In genomic region chr12:131362290-131363211, GRCh38 we compare ENCODE assay signal across 1 cellular context.
TF ChIP-seq lines count a peak whose summit lies in the region.

No MANE protein-coding gene starts in this region.

TF ChIP-seq in K562, 482 proteins besides CTCF, POLR2A, EP300 and RAD21 (continued from another document and continues in another):
- TF ChIP-seq ZBTB12 (CRISPR knock-in tag; IDR thresholded peaks at IDR 0.05), result peak; percentile 97
- TF ChIP-seq ZNF717 (CRISPR knock-in tag; IDR thresholded peaks at IDR 0.05), result peak; percentile 94
- no peak for TF ChIP-seq BRF1 (IDR thresholded peaks at IDR 0.05; ENCODE audit: borderline replicate concordance, extremely low read depth, insufficient read length)
- no peak for TF ChIP-seq FOXK1 (CRISPR knock-in tag; IDR thresholded peaks at IDR 0.05; ENCODE audit: borderline replicate concordance)
- peak in 1 of 2 experiments; percentile 100; a peak in 2 of 4 replicates for TF ChIP-seq MAZ (CRISPR knock-in tag; conservative IDR thresholded peaks at IDR 0.05 in 1 of 2, IDR thresholded peaks at IDR 0.05 in 1 of 2)
- no peak for TF ChIP-seq EP400 (IDR thresholded peaks at IDR 0.05)
- TF ChIP-seq ARID3A (IDR thresholded peaks at IDR 0.05; ENCODE audit: borderline replicate concordance, low read depth, low read length), result no peak
- peak; percentile 83 for TF ChIP-seq JUNB (CRISPR knock-in tag; conservative IDR thresholded peaks at IDR 0.05)
- 0 out of 2 replicates have a peak, but pooled peaks have one; percentile 26 for TF ChIP-seq NCOA1 (IDR thresholded peaks at IDR 0.05; ENCODE audit: low read depth)
- TF ChIP-seq, protein P1, sequence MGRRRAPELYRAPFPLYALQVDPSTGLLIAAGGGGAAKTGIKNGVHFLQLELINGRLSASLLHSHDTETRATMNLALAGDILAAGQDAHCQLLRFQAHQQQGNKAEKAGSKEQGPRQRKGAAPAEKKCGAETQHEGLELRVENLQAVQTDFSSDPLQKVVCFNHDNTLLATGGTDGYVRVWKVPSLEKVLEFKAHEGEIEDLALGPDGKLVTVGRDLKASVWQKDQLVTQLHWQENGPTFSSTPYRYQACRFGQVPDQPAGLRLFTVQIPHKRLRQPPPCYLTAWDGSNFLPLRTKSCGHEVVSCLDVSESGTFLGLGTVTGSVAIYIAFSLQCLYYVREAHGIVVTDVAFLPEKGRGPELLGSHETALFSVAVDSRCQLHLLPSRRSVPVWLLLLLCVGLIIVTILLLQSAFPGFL (CRISPR knock-in tag; IDR thresholded peaks at IDR 0.05), result no peak
- no peak for TF ChIP-seq POU5F1 (IDR thresholded peaks at IDR 0.05; ENCODE audit: borderline replicate concordance, low read depth, low read length, partially characterized antibody)
- peak; percentile 95 for TF ChIP-seq TAF7 (tag; IDR thresholded peaks at IDR 0.05)
- no peak for TF ChIP-seq ZBED1 (IDR thresholded peaks at IDR 0.05)
- TF ChIP-seq CHCHD3 (CRISPR knock-in tag; IDR thresholded peaks at IDR 0.05), result 0 out of 2 replicates have a peak, but pooled peaks have one; percentile 48
- TF ChIP-seq, protein P2, sequence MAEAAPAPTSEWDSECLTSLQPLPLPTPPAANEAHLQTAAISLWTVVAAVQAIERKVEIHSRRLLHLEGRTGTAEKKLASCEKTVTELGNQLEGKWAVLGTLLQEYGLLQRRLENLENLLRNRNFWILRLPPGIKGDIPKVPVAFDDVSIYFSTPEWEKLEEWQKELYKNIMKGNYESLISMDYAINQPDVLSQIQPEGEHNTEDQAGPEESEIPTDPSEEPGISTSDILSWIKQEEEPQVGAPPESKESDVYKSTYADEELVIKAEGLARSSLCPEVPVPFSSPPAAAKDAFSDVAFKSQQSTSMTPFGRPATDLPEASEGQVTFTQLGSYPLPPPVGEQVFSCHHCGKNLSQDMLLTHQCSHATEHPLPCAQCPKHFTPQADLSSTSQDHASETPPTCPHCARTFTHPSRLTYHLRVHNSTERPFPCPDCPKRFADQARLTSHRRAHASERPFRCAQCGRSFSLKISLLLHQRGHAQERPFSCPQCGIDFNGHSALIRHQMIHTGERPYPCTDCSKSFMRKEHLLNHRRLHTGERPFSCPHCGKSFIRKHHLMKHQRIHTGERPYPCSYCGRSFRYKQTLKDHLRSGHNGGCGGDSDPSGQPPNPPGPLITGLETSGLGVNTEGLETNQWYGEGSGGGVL (CRISPR knock-in tag; IDR thresholded peaks at IDR 0.05), result peak; percentile 93
- peak; percentile 99 for TF ChIP-seq ZNF165 (CRISPR knock-in tag; IDR thresholded peaks at IDR 0.05; ENCODE audit: borderline replicate concordance)
- no peak for TF ChIP-seq NRF1 (conservative IDR thresholded peaks at IDR 0.05 in 1 of 2, IDR thresholded peaks at IDR 0.05 in 1 of 2)
- TF ChIP-seq YBX1 (IDR thresholded peaks at IDR 0.05), result no peak
- TF ChIP-seq DNMT1 (IDR thresholded peaks at IDR 0.05), result no peak
- 0 out of 2 replicates have a peak, but pooled peaks have one; percentile 46 for TF ChIP-seq HES1 (IDR thresholded peaks at IDR 0.05; ENCODE audit: low read depth)
- no peak for TF ChIP-seq STAT5A (IDR thresholded peaks at IDR 0.05; ENCODE audit: borderline replicate concordance, low read length)
- TF ChIP-seq RBM34 (IDR thresholded peaks at IDR 0.05; ENCODE audit: borderline replicate concordance, insufficient read depth, low read length), result no peak
- TF ChIP-seq, protein P3, sequence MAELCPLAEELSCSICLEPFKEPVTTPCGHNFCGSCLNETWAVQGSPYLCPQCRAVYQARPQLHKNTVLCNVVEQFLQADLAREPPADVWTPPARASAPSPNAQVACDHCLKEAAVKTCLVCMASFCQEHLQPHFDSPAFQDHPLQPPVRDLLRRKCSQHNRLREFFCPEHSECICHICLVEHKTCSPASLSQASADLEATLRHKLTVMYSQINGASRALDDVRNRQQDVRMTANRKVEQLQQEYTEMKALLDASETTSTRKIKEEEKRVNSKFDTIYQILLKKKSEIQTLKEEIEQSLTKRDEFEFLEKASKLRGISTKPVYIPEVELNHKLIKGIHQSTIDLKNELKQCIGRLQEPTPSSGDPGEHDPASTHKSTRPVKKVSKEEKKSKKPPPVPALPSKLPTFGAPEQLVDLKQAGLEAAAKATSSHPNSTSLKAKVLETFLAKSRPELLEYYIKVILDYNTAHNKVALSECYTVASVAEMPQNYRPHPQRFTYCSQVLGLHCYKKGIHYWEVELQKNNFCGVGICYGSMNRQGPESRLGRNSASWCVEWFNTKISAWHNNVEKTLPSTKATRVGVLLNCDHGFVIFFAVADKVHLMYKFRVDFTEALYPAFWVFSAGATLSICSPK (IDR thresholded peaks at IDR 0.05; ENCODE audit: borderline replicate concordance), result no peak
- TF ChIP-seq ZNF239 (CRISPR knock-in tag; IDR thresholded peaks at IDR 0.05), result peak; percentile 97
- TF ChIP-seq ZNF77 (CRISPR knock-in tag; IDR thresholded peaks at IDR 0.05), result peak; percentile 82; the same call in 1 of the 2 replicates
- no peak for TF ChIP-seq YY1 (IDR thresholded peaks at IDR 0.05; ENCODE audit: borderline replicate concordance in 1 of 3, control insufficient read depth in 1 of 3, extremely low read depth in 1 of 3, insufficient read depth in 3 of 3, insufficient read length in 1 of 3, insufficient replicate concordance in 2 of 3, low read depth in 1 of 3, low read length in 2 of 3)
- peak; percentile 82; the same call in 1 of the 2 replicates for TF ChIP-seq GATAD2A (IDR thresholded peaks at IDR 0.05)
- no peak for TF ChIP-seq MIER1 (IDR thresholded peaks at IDR 0.05; ENCODE audit: low read depth)
- TF ChIP-seq, protein P4, sequence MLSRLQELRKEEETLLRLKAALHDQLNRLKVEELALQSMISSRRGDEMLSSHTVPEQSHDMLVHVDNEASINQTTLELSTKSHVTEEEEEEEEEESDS (CRISPR knock-in tag; IDR thresholded peaks at IDR 0.05), result peak; percentile 77
- peak; percentile 13 for TF ChIP-seq MEIS2 (IDR thresholded peaks at IDR 0.05; ENCODE audit: partially characterized antibody)
- TF ChIP-seq, protein P5, sequence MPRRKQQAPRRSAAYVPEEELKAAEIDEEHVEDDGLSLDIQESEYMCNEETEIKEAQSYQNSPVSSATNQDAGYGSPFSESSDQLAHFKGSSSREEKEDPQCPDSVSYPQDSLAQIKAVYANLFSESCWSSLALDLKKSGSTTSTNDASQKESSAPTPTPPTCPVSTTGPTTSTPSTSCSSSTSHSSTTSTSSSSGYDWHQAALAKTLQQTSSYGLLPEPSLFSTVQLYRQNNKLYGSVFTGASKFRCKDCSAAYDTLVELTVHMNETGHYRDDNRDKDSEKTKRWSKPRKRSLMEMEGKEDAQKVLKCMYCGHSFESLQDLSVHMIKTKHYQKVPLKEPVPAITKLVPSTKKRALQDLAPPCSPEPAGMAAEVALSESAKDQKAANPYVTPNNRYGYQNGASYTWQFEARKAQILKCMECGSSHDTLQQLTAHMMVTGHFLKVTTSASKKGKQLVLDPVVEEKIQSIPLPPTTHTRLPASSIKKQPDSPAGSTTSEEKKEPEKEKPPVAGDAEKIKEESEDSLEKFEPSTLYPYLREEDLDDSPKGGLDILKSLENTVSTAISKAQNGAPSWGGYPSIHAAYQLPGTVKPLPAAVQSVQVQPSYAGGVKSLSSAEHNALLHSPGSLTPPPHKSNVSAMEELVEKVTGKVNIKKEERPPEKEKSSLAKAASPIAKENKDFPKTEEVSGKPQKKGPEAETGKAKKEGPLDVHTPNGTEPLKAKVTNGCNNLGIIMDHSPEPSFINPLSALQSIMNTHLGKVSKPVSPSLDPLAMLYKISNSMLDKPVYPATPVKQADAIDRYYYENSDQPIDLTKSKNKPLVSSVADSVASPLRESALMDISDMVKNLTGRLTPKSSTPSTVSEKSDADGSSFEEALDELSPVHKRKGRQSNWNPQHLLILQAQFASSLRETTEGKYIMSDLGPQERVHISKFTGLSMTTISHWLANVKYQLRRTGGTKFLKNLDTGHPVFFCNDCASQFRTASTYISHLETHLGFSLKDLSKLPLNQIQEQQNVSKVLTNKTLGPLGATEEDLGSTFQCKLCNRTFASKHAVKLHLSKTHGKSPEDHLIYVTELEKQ (CRISPR knock-in tag; IDR thresholded peaks at IDR 0.05), result peak; percentile 99
- peak; percentile 98 for TF ChIP-seq PATZ1 (CRISPR knock-in tag; IDR thresholded peaks at IDR 0.05; ENCODE audit: borderline replicate concordance)
- TF ChIP-seq ZNF589 (CRISPR knock-in tag; IDR thresholded peaks at IDR 0.05; ENCODE audit: low read depth), result peak; percentile 100
- peak; percentile 82 for TF ChIP-seq FOSL1 (tag; conservative IDR thresholded peaks at IDR 0.05)
- TF ChIP-seq ATF7 (IDR thresholded peaks at IDR 0.05), result peak; percentile 28; the same call in 1 of the 2 replicates
- no peak for TF ChIP-seq ZNF431 (CRISPR knock-in tag; IDR thresholded peaks at IDR 0.05)
- TF ChIP-seq, protein P6, sequence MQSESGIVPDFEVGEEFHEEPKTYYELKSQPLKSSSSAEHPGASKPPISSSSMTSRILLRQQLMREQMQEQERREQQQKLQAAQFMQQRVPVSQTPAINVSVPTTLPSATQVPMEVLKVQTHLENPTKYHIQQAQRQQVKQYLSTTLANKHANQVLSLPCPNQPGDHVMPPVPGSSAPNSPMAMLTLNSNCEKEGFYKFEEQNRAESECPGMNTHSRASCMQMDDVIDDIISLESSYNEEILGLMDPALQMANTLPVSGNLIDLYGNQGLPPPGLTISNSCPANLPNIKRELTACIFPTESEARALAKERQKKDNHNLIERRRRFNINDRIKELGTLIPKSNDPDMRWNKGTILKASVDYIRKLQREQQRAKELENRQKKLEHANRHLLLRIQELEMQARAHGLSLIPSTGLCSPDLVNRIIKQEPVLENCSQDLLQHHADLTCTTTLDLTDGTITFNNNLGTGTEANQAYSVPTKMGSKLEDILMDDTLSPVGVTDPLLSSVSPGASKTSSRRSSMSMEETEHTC (IDR thresholded peaks at IDR 0.05), result no peak; the same call in 1 of the 2 replicates
- no peak for TF ChIP-seq THAP12 (CRISPR knock-in tag; IDR thresholded peaks at IDR 0.05)
- no peak for TF ChIP-seq NFRKB (IDR thresholded peaks at IDR 0.05; ENCODE audit: low read depth)
- TF ChIP-seq SREBF1 (IDR thresholded peaks at IDR 0.05; ENCODE audit: borderline replicate concordance, low read depth, low read length), result no peak
- no peak for TF ChIP-seq U2AF1 (optimal IDR thresholded peaks at IDR 0.05; ENCODE audit: low read depth, low read length)
- TF ChIP-seq DPF2 (IDR thresholded peaks at IDR 0.05), result peak; percentile 52; the same call in 1 of the 2 replicates
- TF ChIP-seq ZFP1 (CRISPR knock-in tag; IDR thresholded peaks at IDR 0.05), result peak; percentile 99
- no peak for TF ChIP-seq FOXM1 (IDR thresholded peaks at IDR 0.05; ENCODE audit: low read depth)
- no peak for TF ChIP-seq FOXM1 (CRISPR knock-in tag; IDR thresholded peaks at IDR 0.05; ENCODE audit: low read depth)
- TF ChIP-seq SREBF2 (CRISPR knock-in tag; IDR thresholded peaks at IDR 0.05), result no peak
- no peak for TF ChIP-seq ZKSCAN1 (IDR thresholded peaks at IDR 0.05; ENCODE audit: low read depth, low read length)
- no peak for TF ChIP-seq LEF1 (IDR thresholded peaks at IDR 0.05)
- no peak; the same call in 1 of the 2 replicates for TF ChIP-seq ELF1 (tag; IDR thresholded peaks at IDR 0.05)
